1 cellular context compared by ENCODE assay signal in the genomic region with DNA sequence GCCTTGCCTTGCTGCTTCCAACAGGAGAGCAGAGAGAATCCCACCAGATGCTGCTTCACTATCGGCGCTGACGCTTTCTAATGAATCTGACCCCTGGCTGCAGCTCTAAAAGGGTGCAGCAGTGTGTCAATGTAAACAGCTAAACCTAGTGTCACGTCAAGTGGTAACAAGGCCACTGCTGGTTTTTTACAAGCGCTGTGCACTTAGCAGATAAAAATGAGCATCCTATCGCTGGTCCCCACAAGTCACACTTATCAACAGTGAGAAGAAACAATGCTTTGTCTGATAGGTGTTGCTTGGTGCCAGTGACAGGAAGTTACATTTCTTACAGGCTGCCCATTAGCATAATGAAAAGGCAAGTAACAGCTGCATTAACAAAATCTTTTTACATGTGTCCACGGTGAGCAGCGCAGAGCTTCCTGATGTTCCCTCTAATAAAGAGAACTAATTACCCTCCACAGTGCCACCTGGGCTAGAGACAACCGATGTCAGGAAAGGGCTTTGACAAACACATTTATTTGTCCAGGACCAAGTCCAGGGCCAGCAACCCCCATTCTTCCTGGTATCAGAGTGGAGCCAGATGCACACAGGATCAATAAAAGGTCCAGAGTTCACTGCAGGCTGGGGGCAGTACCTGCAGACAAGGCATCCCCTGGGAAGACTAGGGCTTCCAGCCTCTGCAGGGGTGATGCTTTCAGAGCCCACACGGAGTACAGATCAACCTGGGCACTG.
TF ChIP-seq lines count a peak whose summit lies in the region.

No MANE protein-coding gene starts in this region.

TF ChIP-seq in HepG2, 621 proteins besides CTCF, POLR2A, EP300 and RAD21 (continued from another document and continues in another):
- peak; percentile 99 for TF ChIP-seq AHDC1 (CRISPR knock-in tag; IDR thresholded peaks at IDR 0.05; ENCODE audit: borderline replicate concordance)
- TF ChIP-seq E2F2 (CRISPR knock-in tag; IDR thresholded peaks at IDR 0.05; ENCODE audit: borderline replicate concordance), result 0 out of 2 replicates have a peak, but pooled peaks have one; percentile 30
- no peak for TF ChIP-seq RBM39 (IDR thresholded peaks at IDR 0.05; ENCODE audit: low read depth, low read length, poor library complexity, severe bottlenecking)
- TF ChIP-seq ZNF574 (CRISPR knock-in tag; IDR thresholded peaks at IDR 0.05), result peak; percentile 81; the same call in 1 of the 2 replicates
- TF ChIP-seq ZNF337 (CRISPR knock-in tag; IDR thresholded peaks at IDR 0.05; ENCODE audit: borderline replicate concordance, low read depth), result no peak
- TF ChIP-seq HMG20A (CRISPR knock-in tag; IDR thresholded peaks at IDR 0.05; ENCODE audit: borderline replicate concordance), result peak; percentile 94
- peak; percentile 81 for TF ChIP-seq TEAD3 (CRISPR knock-in tag; optimal IDR thresholded peaks at IDR 0.05; ENCODE audit: borderline replicate concordance)
- TF ChIP-seq KDM5A (IDR thresholded peaks at IDR 0.05; ENCODE audit: borderline replicate concordance, low read length), result no peak
- no peak for TF ChIP-seq ZNF446 (CRISPR knock-in tag; IDR thresholded peaks at IDR 0.05)
- TF ChIP-seq TBX3 (IDR thresholded peaks at IDR 0.05; ENCODE audit: borderline replicate concordance), result peak; percentile 90
- TF ChIP-seq, protein P1, sequence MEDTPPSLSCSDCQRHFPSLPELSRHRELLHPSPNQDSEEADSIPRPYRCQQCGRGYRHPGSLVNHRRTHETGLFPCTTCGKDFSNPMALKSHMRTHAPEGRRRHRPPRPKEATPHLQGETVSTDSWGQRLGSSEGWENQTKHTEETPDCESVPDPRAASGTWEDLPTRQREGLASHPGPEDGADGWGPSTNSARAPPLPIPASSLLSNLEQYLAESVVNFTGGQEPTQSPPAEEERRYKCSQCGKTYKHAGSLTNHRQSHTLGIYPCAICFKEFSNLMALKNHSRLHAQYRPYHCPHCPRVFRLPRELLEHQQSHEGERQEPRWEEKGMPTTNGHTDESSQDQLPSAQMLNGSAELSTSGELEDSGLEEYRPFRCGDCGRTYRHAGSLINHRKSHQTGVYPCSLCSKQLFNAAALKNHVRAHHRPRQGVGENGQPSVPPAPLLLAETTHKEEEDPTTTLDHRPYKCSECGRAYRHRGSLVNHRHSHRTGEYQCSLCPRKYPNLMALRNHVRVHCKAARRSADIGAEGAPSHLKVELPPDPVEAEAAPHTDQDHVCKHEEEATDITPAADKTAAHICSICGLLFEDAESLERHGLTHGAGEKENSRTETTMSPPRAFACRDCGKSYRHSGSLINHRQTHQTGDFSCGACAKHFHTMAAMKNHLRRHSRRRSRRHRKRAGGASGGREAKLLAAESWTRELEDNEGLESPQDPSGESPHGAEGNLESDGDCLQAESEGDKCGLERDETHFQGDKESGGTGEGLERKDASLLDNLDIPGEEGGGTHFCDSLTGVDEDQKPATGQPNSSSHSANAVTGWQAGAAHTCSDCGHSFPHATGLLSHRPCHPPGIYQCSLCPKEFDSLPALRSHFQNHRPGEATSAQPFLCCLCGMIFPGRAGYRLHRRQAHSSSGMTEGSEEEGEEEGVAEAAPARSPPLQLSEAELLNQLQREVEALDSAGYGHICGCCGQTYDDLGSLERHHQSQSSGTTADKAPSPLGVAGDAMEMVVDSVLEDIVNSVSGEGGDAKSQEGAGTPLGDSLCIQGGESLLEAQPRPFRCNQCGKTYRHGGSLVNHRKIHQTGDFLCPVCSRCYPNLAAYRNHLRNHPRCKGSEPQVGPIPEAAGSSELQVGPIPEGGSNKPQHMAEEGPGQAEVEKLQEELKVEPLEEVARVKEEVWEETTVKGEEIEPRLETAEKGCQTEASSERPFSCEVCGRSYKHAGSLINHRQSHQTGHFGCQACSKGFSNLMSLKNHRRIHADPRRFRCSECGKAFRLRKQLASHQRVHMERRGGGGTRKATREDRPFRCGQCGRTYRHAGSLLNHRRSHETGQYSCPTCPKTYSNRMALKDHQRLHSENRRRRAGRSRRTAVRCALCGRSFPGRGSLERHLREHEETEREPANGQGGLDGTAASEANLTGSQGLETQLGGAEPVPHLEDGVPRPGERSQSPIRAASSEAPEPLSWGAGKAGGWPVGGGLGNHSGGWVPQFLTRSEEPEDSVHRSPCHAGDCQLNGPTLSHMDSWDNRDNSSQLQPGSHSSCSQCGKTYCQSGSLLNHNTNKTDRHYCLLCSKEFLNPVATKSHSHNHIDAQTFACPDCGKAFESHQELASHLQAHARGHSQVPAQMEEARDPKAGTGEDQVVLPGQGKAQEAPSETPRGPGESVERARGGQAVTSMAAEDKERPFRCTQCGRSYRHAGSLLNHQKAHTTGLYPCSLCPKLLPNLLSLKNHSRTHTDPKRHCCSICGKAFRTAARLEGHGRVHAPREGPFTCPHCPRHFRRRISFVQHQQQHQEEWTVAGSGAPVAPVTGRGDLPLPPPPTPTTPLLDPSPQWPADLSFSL (CRISPR knock-in tag; IDR thresholded peaks at IDR 0.05), result peak; percentile 58; the same call in 1 of the 2 replicates
- no peak for TF ChIP-seq ZNF660 (CRISPR knock-in tag; IDR thresholded peaks at IDR 0.05; ENCODE audit: borderline replicate concordance, low read depth)
- TF ChIP-seq ZNF589 (CRISPR knock-in tag; conservative IDR thresholded peaks at IDR 0.05), result peak; percentile 79
- TF ChIP-seq, protein P2, sequence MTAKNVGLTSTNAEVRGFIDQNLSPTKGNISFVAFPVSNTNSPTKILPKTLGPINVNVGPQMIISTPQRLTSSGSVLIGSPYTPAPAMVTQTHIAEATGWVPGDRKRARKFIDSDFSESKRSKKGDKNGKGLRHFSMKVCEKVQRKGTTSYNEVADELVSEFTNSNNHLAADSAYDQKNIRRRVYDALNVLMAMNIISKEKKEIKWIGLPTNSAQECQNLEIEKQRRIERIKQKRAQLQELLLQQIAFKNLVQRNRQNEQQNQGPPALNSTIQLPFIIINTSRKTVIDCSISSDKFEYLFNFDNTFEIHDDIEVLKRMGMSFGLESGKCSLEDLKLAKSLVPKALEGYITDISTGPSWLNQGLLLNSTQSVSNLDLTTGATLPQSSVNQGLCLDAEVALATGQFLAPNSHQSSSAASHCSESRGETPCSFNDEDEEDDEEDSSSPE (CRISPR knock-in tag; IDR thresholded peaks at IDR 0.05), result 0 out of 2 replicates have a peak, but pooled peaks have one; percentile 19
- no peak for TF ChIP-seq YY1 (IDR thresholded peaks at IDR 0.05; ENCODE audit: insufficient read depth, insufficient replicate concordance, low read depth, low read length)
- peak; percentile 91 for TF ChIP-seq ZNF644 (CRISPR knock-in tag; IDR thresholded peaks at IDR 0.05; ENCODE audit: low read depth)
- TF ChIP-seq TP53 (CRISPR knock-in tag; conservative IDR thresholded peaks at IDR 0.05), result peak; percentile 64; the same call in 1 of the 2 replicates
- TF ChIP-seq IRF2 (CRISPR knock-in tag; IDR thresholded peaks at IDR 0.05), result peak; percentile 93
- TF ChIP-seq ZEB1 (IDR thresholded peaks at IDR 0.05; ENCODE audit: insufficient replicate concordance, low read depth), result peak; percentile 96
- TF ChIP-seq RBM22 (optimal IDR thresholded peaks at IDR 0.05; ENCODE audit: low read length), result peak; percentile 47
- peak; percentile 63 for TF ChIP-seq HOXA5 (CRISPR knock-in tag; IDR thresholded peaks at IDR 0.05)
- peak; percentile 65; the same call in 1 of the 2 replicates for TF ChIP-seq ZNF772 (CRISPR knock-in tag; IDR thresholded peaks at IDR 0.05)
- TF ChIP-seq ZNF33A (CRISPR knock-in tag; IDR thresholded peaks at IDR 0.05; ENCODE audit: borderline replicate concordance), result peak; percentile 37; the same call in 1 of the 2 replicates
- TF ChIP-seq ZC3H13 (CRISPR knock-in tag; IDR thresholded peaks at IDR 0.05), result no peak; the same call in 1 of the 2 replicates
- peak; percentile 83 for TF ChIP-seq FOSL2 (CRISPR knock-in tag; IDR thresholded peaks at IDR 0.05)
- TF ChIP-seq ARHGAP35 (CRISPR knock-in tag; IDR thresholded peaks at IDR 0.05; ENCODE audit: borderline replicate concordance), result no peak
- TF ChIP-seq ZNF558 (CRISPR knock-in tag; IDR thresholded peaks at IDR 0.05; ENCODE audit: borderline replicate concordance), result 0 out of 2 replicates have a peak, but pooled peaks have one; percentile 58
- TF ChIP-seq CREB1 (IDR thresholded peaks at IDR 0.05), result no peak; the same call in 1 of the 2 replicates
- TF ChIP-seq CREB1 (CRISPR knock-in tag; IDR thresholded peaks at IDR 0.05), result peak; percentile 81
- TF ChIP-seq ZFAT (CRISPR knock-in tag; conservative IDR thresholded peaks at IDR 0.05), result no peak
- TF ChIP-seq ZBTB3 (CRISPR knock-in tag; IDR thresholded peaks at IDR 0.05; ENCODE audit: borderline replicate concordance, low read depth), result peak; percentile 84; the same call in 1 of the 2 replicates
- peak; percentile 71 for TF ChIP-seq TCF7 (IDR thresholded peaks at IDR 0.05; ENCODE audit: low read depth)
- peak; percentile 90 for TF ChIP-seq ZNF136 (CRISPR knock-in tag; IDR thresholded peaks at IDR 0.05; ENCODE audit: low read depth)
- no peak for TF ChIP-seq KLF11 (CRISPR knock-in tag; IDR thresholded peaks at IDR 0.05)
- TF ChIP-seq POLR2G (IDR thresholded peaks at IDR 0.05; ENCODE audit: low read depth, low read length), result 0 out of 2 replicates have a peak, but pooled peaks have one; percentile 32
- TF ChIP-seq ZNF775 (CRISPR knock-in tag; IDR thresholded peaks at IDR 0.05; ENCODE audit: borderline replicate concordance), result no peak
- TF ChIP-seq SP5 (CRISPR knock-in tag; IDR thresholded peaks at IDR 0.05; ENCODE audit: borderline replicate concordance, low read depth), result peak; percentile 70
- no peak for TF ChIP-seq CCAR2 (optimal IDR thresholded peaks at IDR 0.05; ENCODE audit: low read depth, low read length)
- no peak for TF ChIP-seq GABPA (IDR thresholded peaks at IDR 0.05; ENCODE audit: low read depth, low read length)
- TF ChIP-seq GABPA (CRISPR knock-in tag; IDR thresholded peaks at IDR 0.05; ENCODE audit: low read depth), result peak; percentile 46; the same call in 1 of the 2 replicates
- TF ChIP-seq POLR2AphosphoS2 (IDR thresholded peaks at IDR 0.05; ENCODE audit: low read depth, low read length), result no peak
